In genomic region chr1:35769759-35770446, GRCh38 we compare ENCODE assay signal across 1 cellular context.
A peak's percentile ranks its signal among the peaks of the same experiment; 100 is the strongest.
TF ChIP-seq lines count a peak whose summit lies in the region.

CLSPN (minus strand) TSS chr1:35769978; CDS start chr1:35769870, 108 bp downstream.

TF ChIP-seq in GM23338, 12 proteins besides CTCF, POLR2A, EP300 and RAD21 (continued from another document):
- TF ChIP-seq ZNF462 (CRISPR knock-in tag; IDR thresholded peaks at IDR 0.05) (no peak), ZNF114 (CRISPR knock-in tag; IDR thresholded peaks at IDR 0.05) (no peak), CREB1 (CRISPR knock-in tag; IDR thresholded peaks at IDR 0.05; ENCODE audit: low read depth) (peak; percentile 11; the same call in 1 of the 2 replicates), REST (IDR thresholded peaks at IDR 0.05; ENCODE audit: unreplicated experiment) (peak; percentile 22)
